ENCODE assay signal across 8 cellular contexts in the genomic region with DNA sequence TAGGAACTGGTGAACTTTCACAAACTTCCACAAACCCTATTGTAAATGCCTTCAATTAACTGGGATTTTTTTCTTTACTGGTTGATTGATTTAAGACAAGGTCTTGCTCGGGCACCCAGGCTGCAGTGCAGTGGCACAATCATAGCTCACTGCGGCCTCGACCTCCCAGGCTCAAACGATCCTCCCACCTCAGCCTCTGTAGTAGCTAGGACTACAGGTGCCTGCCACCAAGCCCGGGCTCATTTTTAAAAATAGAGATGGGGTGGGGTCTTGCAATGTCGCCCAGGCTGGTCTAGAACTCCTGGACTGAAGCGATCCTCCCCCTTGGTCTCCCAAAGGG. TPM values are rescaled to one million over a fixed set of nuclear protein-coding genes. Genes with fewer than 3 reads are reported as not detected.
DNase-seq lines count a peak whose midpoint lies in the region; ATAC-seq and TF ChIP-seq lines count a peak whose summit lies in the region.

No MANE protein-coding gene starts in this region.

- ATAC-seq in activated naive CD8-positive, alpha-beta T cell treated with anti-CD3 and anti-CD28 coated beads, Interleukin-2, amount 50 U/mL, for 24 hours, result no peak
- ATAC-seq in HG03432 (IDR thresholded peaks at IDR 0.05; ENCODE audit: unreplicated experiment) (no peak), HG03139 (IDR thresholded peaks at IDR 0.05; ENCODE audit: unreplicated experiment) (no peak), mucosa of descending colon (no peak)

- no peak overlapping the region for H3K27ac ChIP-seq in thymus (ENCODE audit: low read depth)

- WGBS in thymus, result 28% methylated on average over 7 of the region's 7 CpGs

- H3K36me3 ChIP-seq in kidney epithelial cell (ENCODE audit: control insufficient read depth, insufficient read depth, low read length) (no peaks in the 10 kb centered on the region), thymus (ENCODE audit: control insufficient read depth, insufficient read depth) (no peaks in the 10 kb centered on the region), mucosa of descending colon (ENCODE audit: low read depth) (no peaks in the 10 kb centered on the region)

- H3K4me3 Mint-ChIP-seq in activated T-cell treated with anti-CD3 and anti-CD28 coated beads, Interleukin-2, amount 50 U/mL, for 24 hours, result peak overlapping the region; percentile 79
- peak overlapping the region; percentile 77 for H3K4me3 Mint-ChIP-seq in activated naive CD8-positive, alpha-beta T cell treated with anti-CD3 and anti-CD28 coated beads, Interleukin-2, amount 50 U/mL, for 24 hours

- TF ChIP-seq CTCF in kidney epithelial cell (IDR thresholded peaks at IDR 0.05; ENCODE audit: insufficient read depth, low read length, poor library complexity, severe bottlenecking) (no peak), mucosa of descending colon (IDR thresholded peaks at IDR 0.05) (no peak)

- no peak overlapping the region for H3K27ac Mint-ChIP-seq in activated T-cell treated with anti-CD3 and anti-CD28 coated beads, Interleukin-2, amount 50 U/mL, for 24 hours
- H3K27ac Mint-ChIP-seq in activated naive CD8-positive, alpha-beta T cell treated with anti-CD3 and anti-CD28 coated beads, Interleukin-2, amount 50 U/mL, for 24 hours, result no peak overlapping the region

- intact Hi-C loops in mucosa of descending colon (cut with DNase I, micrococcal nuclease), result no loop called here

- no peak for DNase-seq in activated T-cell treated with anti-CD3 and anti-CD28 coated beads, Interleukin-2, amount 50 U/mL, for 24 hours
- no peak for DNase-seq in activated T-cell treated with anti-CD3 and anti-CD28 coated beads, Interleukin-2, amount 50 U/mL, for 1 hour
- no peak for DNase-seq in activated naive CD8-positive, alpha-beta T cell treated with anti-CD3 and anti-CD28 coated beads, Interleukin-2, amount 50 U/mL, for 24 hours
- no peak for DNase-seq in kidney epithelial cell (ENCODE audit: low read depth)
- DNase-seq in mucosa of descending colon, result no peak

- H3K4me3 ChIP-seq in kidney epithelial cell (ENCODE audit: low read depth, low read length), result peak overlapping the region; percentile 30
- H3K4me3 ChIP-seq in thymus (ENCODE audit: low read length), result peak overlapping the region; percentile 45
- no peak overlapping the region for H3K4me3 ChIP-seq in mucosa of descending colon

- H3K4me1 ChIP-seq in thymus (ENCODE audit: control insufficient read depth, insufficient read depth, low read length) (peaks cover 4% of the 10 kb centered on the region), mucosa of descending colon (ENCODE audit: low read depth) (peaks cover 3% of the 10 kb centered on the region)

- H3K9me3 Mint-ChIP-seq in activated T-cell treated with anti-CD3 and anti-CD28 coated beads, Interleukin-2, amount 50 U/mL, for 24 hours, result no peaks in the 10 kb centered on the region
- no peaks in the 10 kb centered on the region for H3K9me3 Mint-ChIP-seq in activated naive CD8-positive, alpha-beta T cell treated with anti-CD3 and anti-CD28 coated beads, Interleukin-2, amount 50 U/mL, for 24 hours

- no peaks in the 10 kb centered on the region for H3K9me3 ChIP-seq in thymus (ENCODE audit: control insufficient read depth)
- H3K9me3 ChIP-seq in mucosa of descending colon, result no peaks in the 10 kb centered on the region

- H3K36me3 Mint-ChIP-seq in activated T-cell treated with anti-CD3 and anti-CD28 coated beads, Interleukin-2, amount 50 U/mL, for 24 hours (ENCODE audit: low read depth), result no peaks in the 10 kb centered on the region
- H3K36me3 Mint-ChIP-seq in activated naive CD8-positive, alpha-beta T cell treated with anti-CD3 and anti-CD28 coated beads, Interleukin-2, amount 50 U/mL, for 24 hours (ENCODE audit: low read depth), result no peaks in the 10 kb centered on the region

- peaks cover 13% of the 10 kb centered on the region for H3K4me1 Mint-ChIP-seq in activated T-cell treated with anti-CD3 and anti-CD28 coated beads, Interleukin-2, amount 50 U/mL, for 24 hours (ENCODE audit: low read depth)
- peaks cover 13% of the 10 kb centered on the region for H3K4me1 Mint-ChIP-seq in activated naive CD8-positive, alpha-beta T cell treated with anti-CD3 and anti-CD28 coated beads, Interleukin-2, amount 50 U/mL, for 24 hours

- H3K27me3 Mint-ChIP-seq in activated T-cell treated with anti-CD3 and anti-CD28 coated beads, Interleukin-2, amount 50 U/mL, for 24 hours, result peaks cover 34% of the 10 kb centered on the region
- peaks cover 24% of the 10 kb centered on the region for H3K27me3 Mint-ChIP-seq in activated naive CD8-positive, alpha-beta T cell treated with anti-CD3 and anti-CD28 coated beads, Interleukin-2, amount 50 U/mL, for 24 hours

- H3K27me3 ChIP-seq in kidney epithelial cell (ENCODE audit: control insufficient read depth, insufficient read depth, low read length) (no peaks in the 10 kb centered on the region), thymus (ENCODE audit: control insufficient read depth, insufficient read depth) (no peaks in the 10 kb centered on the region)

RNA-seq across cellular contexts. Expression of a gene that starts 35.7 kb away (rescaled TPM):
- 8.9 and 11.5 TPM in 2 replicates for total RNA-seq in kidney epithelial cell
- polyA plus RNA-seq in thymus, result 7.3 TPM
- 10 to 100 TPM in 2 of 3 donors, 1 to 10 TPM in 1; 8.9 to 14.4 (median 11.4) TPM for total RNA-seq in mucosa of descending colon

RNA-seq across cellular contexts. Expression of a gene that starts 44.3 kb away (rescaled TPM):
- total RNA-seq in kidney epithelial cell, result 397 and 531 TPM in 2 replicates
- 104 TPM for polyA plus RNA-seq in thymus
- 100 to 1,000 TPM; 211 to 389 (median 271) TPM for total RNA-seq in mucosa of descending colon

RNA-seq across cellular contexts. Expression of a gene that starts 56.0 kb away (rescaled TPM):
- total RNA-seq in kidney epithelial cell, result not detected in 2 replicates
- polyA plus RNA-seq in thymus, result 0.11 TPM
- not detected for total RNA-seq in mucosa of descending colon
